In the genomic region with DNA sequence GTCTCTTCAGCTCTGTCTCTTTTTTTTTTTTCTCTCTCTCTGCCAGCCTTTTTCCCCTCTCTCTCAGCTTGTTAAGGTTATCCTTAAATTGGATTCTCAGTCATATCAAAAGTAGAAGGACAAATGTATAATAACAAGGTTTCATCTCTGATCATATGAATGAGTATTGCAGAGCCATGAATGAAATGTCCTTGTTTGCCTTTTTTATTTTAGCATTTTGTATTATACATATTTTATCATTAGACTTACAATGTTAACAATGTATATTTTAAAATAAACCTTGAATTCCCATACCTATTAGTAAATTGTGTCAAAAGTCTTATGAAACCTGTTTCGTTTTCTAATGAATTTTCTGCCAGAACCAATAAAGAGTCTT, we compare ENCODE assay signal across 8 cellular contexts. TPM values are rescaled to one million over a fixed set of nuclear protein-coding genes. Genes with fewer than 3 reads are reported as not detected.
DNase-seq lines count a peak whose midpoint lies in the region; ATAC-seq and TF ChIP-seq lines count a peak whose summit lies in the region.

No MANE protein-coding gene starts in this region.

- H3K9me3 ChIP-seq in HEK293 (ENCODE audit: control insufficient read depth, insufficient read depth, low read depth, low read length) (no peaks in the 10 kb centered on the region), right cardiac atrium (ENCODE audit: control insufficient read depth, low read length) (no peaks in the 10 kb centered on the region), spleen (no peaks in the 10 kb centered on the region)

- CTCF ChIA-PET in HEK293 (lab: Yijun Ruan, JAX): interaction anchor here (0.7 to 3.8 kb wide), 4 partner anchors 24 to 109 kb away, joined by 3 to 42 read pairs (median 12); partner anchors contain the start of gene FUBP1
- CTCF ChIA-PET in activated CD8-positive, alpha-beta T cell treated with anti-CD3 and anti-CD28 coated beads for 36 hours (lab: Charles Lee): interaction anchor here (0.8 to 2.8 kb wide), 10 partner anchors 15 to 322 kb away, joined by 3 to 34 read pairs (median 4); partner anchors contain the start of gene FUBP1

- H3K4me3 Mint-ChIP-seq in activated CD8-positive, alpha-beta T cell treated with anti-CD3 and anti-CD28 coated beads for 36 hours: peak overlapping the region; percentile 85

- H3K36me3 Mint-ChIP-seq in activated CD8-positive, alpha-beta T cell treated with anti-CD3 and anti-CD28 coated beads for 36 hours (ENCODE audit: low read depth): peaks cover 4% of the 10 kb centered on the region

- WGBS in right cardiac atrium: 1% methylated on average over 1 of the region's 1 CpG
- 6 to 11% (median 8%) methylated on average over 1 of the region's 1 CpG for WGBS in spleen, 5 donors

- H3K9me3 Mint-ChIP-seq in activated CD8-positive, alpha-beta T cell treated with anti-CD3 and anti-CD28 coated beads for 36 hours: no peaks in the 10 kb centered on the region

- peaks cover 2% of the 10 kb centered on the region for H3K27me3 Mint-ChIP-seq in activated CD8-positive, alpha-beta T cell treated with anti-CD3 and anti-CD28 coated beads for 36 hours

- DNase-seq in activated CD8-positive, alpha-beta T cell treated with anti-CD3 and anti-CD28 coated beads for 36 hours: no peak
- no peak for DNase-seq in right cardiac atrium
- DNase-seq in spleen: no peak
- no peak for DNase-seq in NCI-H2029 (lab: John Stamatoyannopoulos, UW)
- DNase-seq in germinal center (ENCODE audit: low spot score): no peak

- TF ChIP-seq CTCF in HEK293 (tag by site-specific recombination; IDR thresholded peaks at IDR 0.05) (no peak), spleen (IDR thresholded peaks at IDR 0.05 in 8 of 11, conservative IDR thresholded peaks at IDR 0.05 in 3 of 11) (no peak)
- TF ChIP-seq CTCF in activated CD8-positive, alpha-beta T cell treated with anti-CD3 and anti-CD28 coated beads for 36 hours (IDR thresholded peaks at IDR 0.05): no peak

- H3K27ac ChIP-seq in HEK293 (ENCODE audit: extremely low read depth, low read depth, low read length) (0 out of 2 replicates have a peak overlapping the region, but pooled peaks have one; percentile 92), right cardiac atrium (ENCODE audit: low read length) (no peak overlapping the region), spleen (peak overlapping the region; percentile 64 to 93 (median 90))

- POLR2A ChIA-PET in HEK293 (lab: Yijun Ruan, JAX): interaction anchor here (1.0 to 5.7 kb wide), 11 partner anchors 10 to 471 kb away, joined by 3 to 137 read pairs (median 5); partner anchors contain the start of genes FUBP1 and NEXN
- POLR2A ChIA-PET in activated CD8-positive, alpha-beta T cell treated with anti-CD3 and anti-CD28 coated beads for 36 hours (lab: Charles Lee): interaction anchor here (0.8 to 9.3 kb wide), 19 partner anchors 9 to 667 kb away, joined by 3 to 203 read pairs (median 7); partner anchors contain the start of genes FUBP1, GIPC2, MIGA1 and USP33

- ATAC-seq in activated CD8-positive, alpha-beta T cell treated with anti-CD3 and anti-CD28 coated beads for 36 hours: no peak
- no peak for ATAC-seq in right cardiac atrium
- no peak for ATAC-seq in HG03520 (IDR thresholded peaks at IDR 0.05; ENCODE audit: unreplicated experiment)
- ATAC-seq in GM21367 (IDR thresholded peaks at IDR 0.05; ENCODE audit: unreplicated experiment): no peak

- no peaks in the 10 kb centered on the region; a peak in 1 of 3 replicates for H3K36me3 ChIP-seq in HEK293 (ENCODE audit: control insufficient read depth in 2 of 2, insufficient read depth in 1 of 2, low read length in 2 of 2)
- H3K36me3 ChIP-seq in spleen: no peaks in the 10 kb centered on the region

- H3K27me3 ChIP-seq in right cardiac atrium (ENCODE audit: control insufficient read depth, insufficient read depth) (no peaks in the 10 kb centered on the region), spleen (replicated peaks in 1 of 7) (no peaks in the 10 kb centered on the region)

- H3K27ac Mint-ChIP-seq in activated CD8-positive, alpha-beta T cell treated with anti-CD3 and anti-CD28 coated beads for 36 hours: peak overlapping the region; percentile 99

- peaks cover 14% of the 10 kb centered on the region for H3K4me1 ChIP-seq in HEK293 (ENCODE audit: control insufficient read depth, insufficient read depth, low read length)
- no peaks in the 10 kb centered on the region for H3K4me1 ChIP-seq in right cardiac atrium (ENCODE audit: control insufficient read depth, insufficient read depth, low read length)
- H3K4me1 ChIP-seq in spleen: peaks cover 3 to 84% (median 29%) of the 10 kb centered on the region in 6 donors

- H3K4me3 ChIP-seq in HEK293 (ENCODE audit: low read depth, low read length) (peak overlapping the region; percentile 55), right cardiac atrium (ENCODE audit: low read length) (peak overlapping the region; percentile 100), spleen (peak overlapping the region; percentile 30 to 70 (median 46))

- no peak for TF ChIP-seq POLR2A in spleen (IDR thresholded peaks at IDR 0.05)

- intact Hi-C loops in activated CD8-positive, alpha-beta T cell treated with anti-CD3 and anti-CD28 coated beads for 36 hours (cut with micrococcal nuclease): loop anchor here (2.0 kb wide), 2 partner anchors 35 to 109 kb away; no protein-coding TSS in a partner anchor
- intact Hi-C loops in right cardiac atrium (cut with DNase I): loop anchor here in 1 of 4 donors (5.0 kb wide), 1 partner anchor 42 kb away; the partner anchor contains the start of gene GIPC2
- intact Hi-C loops in spleen (cut with DNase I; ENCODE audit: low total_unique reads): no loop called here

- peaks cover 41% of the 10 kb centered on the region for H3K4me1 Mint-ChIP-seq in activated CD8-positive, alpha-beta T cell treated with anti-CD3 and anti-CD28 coated beads for 36 hours (ENCODE audit: low read depth)

TF ChIP-seq in HEK293, 187 proteins besides CTCF, POLR2A, EP300 and RAD21:
- TF ChIP-seq ZNF707 (tag by site-specific recombination; IDR thresholded peaks at IDR 0.05): no peak
- TF ChIP-seq PRDM10 (tag by site-specific recombination; IDR thresholded peaks at IDR 0.05): peak; percentile 56
- TF ChIP-seq, protein P1, sequence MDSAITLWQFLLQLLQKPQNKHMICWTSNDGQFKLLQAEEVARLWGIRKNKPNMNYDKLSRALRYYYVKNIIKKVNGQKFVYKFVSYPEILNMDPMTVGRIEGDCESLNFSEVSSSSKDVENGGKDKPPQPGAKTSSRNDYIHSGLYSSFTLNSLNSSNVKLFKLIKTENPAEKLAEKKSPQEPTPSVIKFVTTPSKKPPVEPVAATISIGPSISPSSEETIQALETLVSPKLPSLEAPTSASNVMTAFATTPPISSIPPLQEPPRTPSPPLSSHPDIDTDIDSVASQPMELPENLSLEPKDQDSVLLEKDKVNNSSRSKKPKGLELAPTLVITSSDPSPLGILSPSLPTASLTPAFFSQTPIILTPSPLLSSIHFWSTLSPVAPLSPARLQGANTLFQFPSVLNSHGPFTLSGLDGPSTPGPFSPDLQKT (IDR thresholded peaks at IDR 0.05; ENCODE audit: borderline replicate concordance, low read depth, low read length): no peak
TF ChIP-seq in HEK293: peak in this region for 1.

RNA-seq across cellular contexts. Expression of gene DNAJB4, which starts 0.6 kb away (rescaled TPM):
- 10 to 100 TPM in 1 of 2 experiments, 1 to 10 TPM in 1; 9.7 to 12.0 TPM for total RNA-seq in activated CD8-positive, alpha-beta T cell treated with anti-CD3 and anti-CD28 coated beads for 36 hours
- total RNA-seq in right cardiac atrium: 100 to 1,000 TPM in 2 of 4 donors, 10 to 100 TPM in 2; 71.2 to 106 (median 98.6) TPM
- polyA plus RNA-seq in right cardiac atrium: 46.9 TPM
- 10 to 100 TPM; 39.9 to 66.2 (median 57.9) TPM for total RNA-seq in spleen
- 10 to 100 TPM; 10.5 to 29.5 (median 11.4) TPM for polyA plus RNA-seq in spleen

RNA-seq across cellular contexts. Expression of gene FUBP1, which starts 26.5 kb away (rescaled TPM):
- 100 to 1,000 TPM; 256 to 257 TPM for total RNA-seq in activated CD8-positive, alpha-beta T cell treated with anti-CD3 and anti-CD28 coated beads for 36 hours
- total RNA-seq in right cardiac atrium (10 to 100 TPM; 57.6 to 73.0 (median 58.9) TPM), spleen (100 to 1,000 TPM; 151 to 196 (median 176) TPM)
- polyA plus RNA-seq in right cardiac atrium (39.5 TPM), spleen (10 to 100 TPM; 52.5 to 63.5 (median 60.3) TPM)

RNA-seq across cellular contexts. Expression of gene GIPC2, which starts 40.4 kb away (rescaled TPM):
- under 1 TPM; 0.18 to 0.41 TPM for total RNA-seq in activated CD8-positive, alpha-beta T cell treated with anti-CD3 and anti-CD28 coated beads for 36 hours
- 1 to 10 TPM; 1.3 to 1.8 (median 1.7) TPM for total RNA-seq in right cardiac atrium
- polyA plus RNA-seq in right cardiac atrium: 1.5 TPM
- total RNA-seq in spleen: 10 to 100 TPM; 27.9 to 49.9 (median 43.7) TPM
- polyA plus RNA-seq in spleen: 10 to 100 TPM in 2 of 3 donors, 1 to 10 TPM in 1; 5.5 to 26.4 (median 11.8) TPM

Comparison
In these comparisons a context has a peak if more than half of its experiments do, and no peak if none do; other contexts are left out.
1. H3K4me3 ChIP-seq: peak in every context shown above with its lines; median percentile 100 in right cardiac atrium; 55 in HEK293; 46 in spleen.
2. RNA of gene GIPC2, which starts 40.4 kb away (total RNA-seq): 27.9 to 49.9 TPM in spleen; 1.3 to 1.8 TPM in right cardiac atrium and 0.18 to 0.41 TPM in activated CD8-positive, alpha-beta T cell treated with anti-CD3 and anti-CD28 coated beads for 36 hours; every median in the first group is over 10 times any median in the second.